19 cellular contexts compared by ENCODE assay signal in the genomic region with DNA sequence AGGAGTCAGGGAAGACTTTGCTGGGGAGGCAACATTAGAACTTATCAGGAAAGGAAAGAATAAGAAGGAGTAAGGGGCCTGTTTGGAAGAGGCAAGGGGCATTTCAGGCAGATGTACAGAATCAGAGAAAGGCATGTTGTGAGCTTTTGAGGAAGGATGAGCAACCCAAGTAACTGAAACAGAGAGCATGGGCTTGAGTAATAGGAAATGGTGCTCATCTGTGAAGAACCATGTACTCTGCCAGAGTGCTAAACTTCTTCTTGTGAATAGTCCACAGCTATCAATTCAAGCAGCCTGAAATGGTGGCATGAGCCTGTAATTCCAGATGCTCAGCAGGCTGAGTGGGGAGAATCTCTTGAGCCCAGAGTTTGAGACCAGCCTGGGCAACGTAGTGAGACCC. TPM values are rescaled to one million over a fixed set of nuclear protein-coding genes. Genes with fewer than 3 reads are reported as not detected.
DNase-seq lines count a peak whose midpoint lies in the region; ATAC-seq lines count a peak whose summit lies in the region.
"Had no signal": no experiment of that assay in that cellular context is flagged by ENCODE, and none has a peak within 500 bp of the region (broad histone marks: within the 10 kb centered on the region; RNA-seq: fewer than 3 reads in every experiment).

No MANE protein-coding gene starts in this region.

- peaks cover 2 to 5% of the 10 kb centered on the region in 2 donors for H3K9me3 Mint-ChIP-seq in activated T-cell treated with anti-CD3 and anti-CD28 coated beads, Interleukin-2, amount 50 U/mL, for 72 hours
- H3K9me3 Mint-ChIP-seq in activated T-helper 17 cell treated with anti-CD3 and anti-CD28 coated beads, Interleukin-2, amount 50 U/mL, for 72 hours, result no peaks in the 10 kb centered on the region

- no peak for DNase-seq in activated T-cell treated with anti-CD3 and anti-CD28 coated beads, Interleukin-2, amount 50 U/mL, for 72 hours
- DNase-seq in activated T-cell treated with anti-CD3 and anti-CD28 coated beads, Interleukin-2, amount 50 U/mL, for 1 hour, result no peak
- peak; percentile 61 for DNase-seq in NOMO-1 treated with DMSO at 0.1 percent for 48 hours (lab: John Stamatoyannopoulos, UW; ENCODE audit: unreplicated experiment)
- DNase-seq: DND-41, Karpas-422, MM.1S, NCI-H1436, NCI-H2029, NCI-H2171 treated with DMSO at 0.1 percent for 48 hours, NCI-H446 treated with DMSO at 0.1 percent for 48 hours, NCI-H748 treated with DMSO at 0.1 percent for 48 hours, Peyer's patch, Right ventricle myocardium superior had no signal

- peaks cover 8% of the 10 kb centered on the region for H3K4me1 Mint-ChIP-seq in activated T-cell treated with anti-CD3 and anti-CD28 coated beads, Interleukin-2, amount 50 U/mL, for 72 hours (ENCODE audit: low read depth)
- H3K4me1 Mint-ChIP-seq in activated T-helper 17 cell treated with anti-CD3 and anti-CD28 coated beads, Interleukin-2, amount 50 U/mL, for 72 hours, result no peaks in the 10 kb centered on the region

- peaks cover 0 to 3% of the 10 kb centered on the region in 2 donors for H3K36me3 Mint-ChIP-seq in activated T-cell treated with anti-CD3 and anti-CD28 coated beads, Interleukin-2, amount 50 U/mL, for 72 hours (ENCODE audit: insufficient read depth in 2 of 2)
- H3K36me3 Mint-ChIP-seq in activated T-helper 17 cell treated with anti-CD3 and anti-CD28 coated beads, Interleukin-2, amount 50 U/mL, for 72 hours (ENCODE audit: low read depth), result no peaks in the 10 kb centered on the region

- peak overlapping the region; percentile 63 for H3K27ac Mint-ChIP-seq in activated T-cell treated with anti-CD3 and anti-CD28 coated beads, Interleukin-2, amount 50 U/mL, for 72 hours
- no peak overlapping the region for H3K27ac Mint-ChIP-seq in activated T-helper 17 cell treated with anti-CD3 and anti-CD28 coated beads, Interleukin-2, amount 50 U/mL, for 72 hours

- no peaks in the 10 kb centered on the region for H3K27me3 Mint-ChIP-seq in activated T-cell treated with anti-CD3 and anti-CD28 coated beads, Interleukin-2, amount 50 U/mL, for 72 hours (ENCODE audit: low read depth)
- H3K27me3 Mint-ChIP-seq in activated T-helper 17 cell treated with anti-CD3 and anti-CD28 coated beads, Interleukin-2, amount 50 U/mL, for 72 hours, result no peaks in the 10 kb centered on the region

- peak; percentile 41 to 66 for ATAC-seq in activated T-cell treated with anti-CD3 and anti-CD28 coated beads, Interleukin-2, amount 50 U/mL, for 72 hours (replicated peaks in 1 of 2)
- peak; percentile 26 for ATAC-seq in activated T-helper 17 cell treated with anti-CD3 and anti-CD28 coated beads, Interleukin-2, amount 50 U/mL, for 72 hours (replicated peaks)
- ATAC-seq in GM18907 (IDR thresholded peaks at IDR 0.05; ENCODE audit: unreplicated experiment), result no peak
- ATAC-seq in HG03139 (IDR thresholded peaks at IDR 0.05; ENCODE audit: unreplicated experiment), result no peak
- no peak for ATAC-seq in HG02973 (IDR thresholded peaks at IDR 0.05; ENCODE audit: unreplicated experiment)
- ATAC-seq in HG02970 (IDR thresholded peaks at IDR 0.05; ENCODE audit: low FRiP score, unreplicated experiment), result no peak

- no peak overlapping the region for H3K4me3 Mint-ChIP-seq in activated T-cell treated with anti-CD3 and anti-CD28 coated beads, Interleukin-2, amount 50 U/mL, for 72 hours
- no peak overlapping the region for H3K4me3 Mint-ChIP-seq in activated T-helper 17 cell treated with anti-CD3 and anti-CD28 coated beads, Interleukin-2, amount 50 U/mL, for 72 hours

RNA-seq across cellular contexts. Expression of gene PIGK, which starts 19.2 kb away (rescaled TPM):
- total RNA-seq in activated T-cell treated with anti-CD3 and anti-CD28 coated beads, Interleukin-2, amount 50 U/mL, for 72 hours, result 10 to 100 TPM; 21.3 to 26.4 TPM
- total RNA-seq in activated T-helper 17 cell treated with anti-CD3 and anti-CD28 coated beads, Interleukin-2, amount 50 U/mL, for 72 hours, result 10 to 100 TPM; 10.3 to 20.6 TPM

RNA-seq across cellular contexts. Expression of gene AK5, which starts 43.4 kb away (rescaled TPM):
- total RNA-seq in activated T-cell treated with anti-CD3 and anti-CD28 coated beads, Interleukin-2, amount 50 U/mL, for 72 hours, result 1 to 10 TPM; 4.4 to 7.2 TPM
- not detected for total RNA-seq in activated T-helper 17 cell treated with anti-CD3 and anti-CD28 coated beads, Interleukin-2, amount 50 U/mL, for 72 hours
- total RNA-seq: HT-29 had no signal

Comparison
In these comparisons a context has a peak if more than half of its experiments do, and no peak if none do; other contexts are left out.
1. ATAC-seq: peak in activated T-cell treated with anti-CD3 and anti-CD28 coated beads, Interleukin-2, amount 50 U/mL, for 72 hours (2 of 2) and activated T-helper 17 cell treated with anti-CD3 and anti-CD28 coated beads, Interleukin-2, amount 50 U/mL, for 72 hours (single experiment); none in GM18907 (single experiment), HG03139 (single experiment), HG02973 (single experiment) and HG02970 (single experiment).